In the genomic region with DNA sequence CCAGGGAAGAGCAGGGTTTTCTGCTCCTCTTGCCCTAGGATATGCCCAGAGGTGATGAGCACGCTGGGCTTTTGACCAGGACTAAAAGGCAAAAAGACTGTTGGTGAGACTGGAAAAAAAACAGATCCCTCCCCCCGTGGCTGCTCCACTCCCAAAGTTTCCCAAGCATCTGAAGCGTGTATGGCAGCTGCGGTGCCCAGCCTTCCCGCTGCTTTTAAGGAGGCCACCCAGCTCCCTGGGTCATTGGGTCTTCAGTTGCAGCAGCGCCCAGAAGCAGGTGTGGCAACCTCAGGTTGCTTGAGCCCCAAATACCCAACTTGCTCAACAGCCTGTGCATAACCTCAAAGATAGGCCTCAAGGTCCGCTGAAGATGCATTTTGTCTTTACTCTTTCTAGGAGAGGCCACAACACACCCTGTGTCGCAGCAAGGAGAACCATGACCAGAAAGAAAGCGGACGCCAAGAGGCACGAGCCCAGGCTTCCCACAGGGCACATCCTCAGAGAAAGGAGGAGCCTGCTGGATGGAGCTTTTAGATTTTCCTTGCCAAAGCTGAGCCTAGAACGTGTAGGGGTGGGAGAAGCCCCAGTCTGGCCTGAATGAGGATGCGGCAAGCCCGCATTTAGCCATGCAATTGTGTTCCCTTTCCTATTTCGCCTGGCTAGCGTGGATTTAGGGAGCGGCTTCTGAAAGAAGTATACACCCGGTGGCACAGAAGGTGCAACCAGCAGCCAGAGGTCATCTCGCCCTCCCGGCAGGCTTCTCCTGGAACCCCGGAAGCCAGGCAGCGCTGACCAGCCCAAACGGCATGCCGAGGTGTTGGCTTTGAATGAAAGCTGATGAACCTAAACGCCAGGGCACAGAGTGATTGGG, we compare ENCODE assay signal across 9 cellular contexts. TPM values are rescaled to one million over a fixed set of nuclear protein-coding genes. Genes with fewer than 3 reads are reported as not detected.
DNase-seq lines count a peak whose midpoint lies in the region; ATAC-seq and TF ChIP-seq lines count a peak whose summit lies in the region.
"Had no signal": no experiment of that assay in that cellular context is flagged by ENCODE, and none has a peak within 500 bp of the region (broad histone marks: within the 10 kb centered on the region; RNA-seq: fewer than 3 reads in every experiment).

No MANE protein-coding gene starts in this region.

- H3K9me3 Mint-ChIP-seq in CD4-positive, alpha-beta T cell = no peaks in the 10 kb centered on the region
- H3K9me3 Mint-ChIP-seq in IgD-negative memory B cell (no peaks in the 10 kb centered on the region), neural crest cell (no peaks in the 10 kb centered on the region)

- no peak for TF ChIP-seq CTCF in CD4-positive, alpha-beta T cell (IDR thresholded peaks at IDR 0.05)
- TF ChIP-seq CTCF in neural crest cell (conservative IDR thresholded peaks at IDR 0.05) (no peak), transverse colon (IDR thresholded peaks at IDR 0.05) (no peak), GM20000 (IDR thresholded peaks at IDR 0.05; ENCODE audit: extremely low read depth, missing control alignments) (no peak)

- H3K27me3 Mint-ChIP-seq in CD4-positive, alpha-beta T cell = peaks cover 4% of the 10 kb centered on the region
- H3K27me3 Mint-ChIP-seq in IgD-negative memory B cell (peaks cover 4% of the 10 kb centered on the region), neural crest cell (ENCODE audit: low read depth) (no peaks in the 10 kb centered on the region)

- POLR2A ChIA-PET in CD4-positive, alpha-beta T cell (lab: Charles Lee) = no interaction called here

- H3K27me3 ChIP-seq in CD4-positive, alpha-beta T cell (ENCODE audit: control insufficient read depth, insufficient read depth, low read length) = no peaks in the 10 kb centered on the region
- H3K27me3 ChIP-seq in ectodermal cell (ENCODE audit: control insufficient read depth, insufficient read depth, low read length, poor library complexity, severe bottlenecking) = no peaks in the 10 kb centered on the region
- no peaks in the 10 kb centered on the region for H3K27me3 ChIP-seq in transverse colon

- TF ChIP-seq EP300 in transverse colon (IDR thresholded peaks at IDR 0.05; ENCODE audit: low read depth) = no peak

- CTCF ChIA-PET in CD4-positive, alpha-beta T cell (lab: Charles Lee) = no interaction called here

- peak overlapping the region; percentile 52 for H3K4me3 ChIP-seq in ectodermal cell (ENCODE audit: insufficient read depth, low read depth, low read length)
- peak overlapping the region in 2 of 4 donors; percentile 11 to 50 for H3K4me3 ChIP-seq in transverse colon

- no peaks in the 10 kb centered on the region for H3K36me3 ChIP-seq in ectodermal cell (ENCODE audit: control insufficient read depth, insufficient read depth, low read length)
- no peaks in the 10 kb centered on the region for H3K36me3 ChIP-seq in transverse colon
- H3K36me3 ChIP-seq: thoracic aorta had no signal

- peak overlapping the region; percentile 87 for H3K4me3 Mint-ChIP-seq in CD4-positive, alpha-beta T cell
- H3K4me3 Mint-ChIP-seq in IgD-negative memory B cell = peak overlapping the region in 3 of 4 donors; percentile 34 to 89 (median 75)
- H3K4me3 Mint-ChIP-seq in neural crest cell = peak overlapping the region; percentile 89

- WGBS in ectodermal cell, 2 experiments = 66 to 67% methylated on average over 25 of the region's 25 CpGs
- 74% methylated on average over 5 to 23 of the region's 25 CpGs for WGBS in transverse colon (ENCODE audit: low coverage in 1 of 2), 2 donors

- no peak for DNase-seq in CD4-positive, alpha-beta T cell
- DNase-seq in neural crest cell (ENCODE audit: low read depth, low spot score) (peak; percentile 20), SHP77 treated with DMSO at 0.1 percent for 48 hours (lab: John Stamatoyannopoulos, UW) (no peak), transverse colon (no peak), GM20000 (ENCODE audit: low spot score) (no peak)

- no peak overlapping the region for H3K27ac Mint-ChIP-seq in CD4-positive, alpha-beta T cell
- H3K27ac Mint-ChIP-seq in IgD-negative memory B cell (no peak overlapping the region), neural crest cell (ENCODE audit: unreplicated experiment) (peak overlapping the region; percentile 54)

- no peak for ATAC-seq in CD4-positive, alpha-beta T cell (ENCODE audit: poor library complexity)
- no peak for ATAC-seq in GM18519 (IDR thresholded peaks at IDR 0.05; ENCODE audit: low FRiP score, unreplicated experiment)

- H3K36me3 Mint-ChIP-seq in CD4-positive, alpha-beta T cell (ENCODE audit: low read depth) = no peaks in the 10 kb centered on the region
- H3K36me3 Mint-ChIP-seq in IgD-negative memory B cell (no peaks in the 10 kb centered on the region), neural crest cell (ENCODE audit: low read depth) (peaks cover 5% of the 10 kb centered on the region)

- in situ Hi-C loops in transverse colon (cut with MboI; ENCODE audit: low pct_ligation_motif_present in 1 of 4, low pct_unique_long_range_greater_than_20kb in 1 of 4, low sequenced_read_pairs in 3 of 4) = no loop called here

- peaks cover 26% of the 10 kb centered on the region for H3K4me1 Mint-ChIP-seq in CD4-positive, alpha-beta T cell (ENCODE audit: low read depth)
- peaks cover 6 to 13% (median 8%) of the 10 kb centered on the region in 3 donors for H3K4me1 Mint-ChIP-seq in IgD-negative memory B cell
- peaks cover 71% of the 10 kb centered on the region for H3K4me1 Mint-ChIP-seq in neural crest cell

- intact Hi-C loops in CD4-positive, alpha-beta T cell (cut with DNase I, micrococcal nuclease) = no loop called here
- intact Hi-C loops in transverse colon (cut with DNase I; ENCODE audit: low total_unique reads) = no loop called here

- no peak for TF ChIP-seq POLR2A in transverse colon (IDR thresholded peaks at IDR 0.05)

- H3K27ac ChIP-seq in CD4-positive, alpha-beta T cell (ENCODE audit: low read depth, low read length) = no peak overlapping the region
- peak overlapping the region; percentile 73 for H3K27ac ChIP-seq in ectodermal cell (ENCODE audit: insufficient read depth, low read depth, low read length, poor library complexity, severe bottlenecking)
- no peak overlapping the region for H3K27ac ChIP-seq in transverse colon
- H3K27ac ChIP-seq: thoracic aorta had no signal

- H3K4me1 ChIP-seq in ectodermal cell (ENCODE audit: control insufficient read depth, insufficient read depth, low read length) (peaks cover 23% of the 10 kb centered on the region), transverse colon (peaks cover 9 to 27% (median 17%) of the 10 kb centered on the region in 4 donors)

- no peaks in the 10 kb centered on the region for H3K9me3 ChIP-seq in CD4-positive, alpha-beta T cell (ENCODE audit: control insufficient read depth, low read length)
- H3K9me3 ChIP-seq in ectodermal cell (ENCODE audit: control insufficient read depth, low read length) (no peaks in the 10 kb centered on the region), transverse colon (no peaks in the 10 kb centered on the region)
- H3K9me3 ChIP-seq: thoracic aorta had no signal

RNA-seq across cellular contexts. Expression of gene SRGAP3, which starts 1.9 kb away (rescaled TPM):
- 1 to 10 TPM; 2.8 to 3.2 TPM for total RNA-seq in CD4-positive, alpha-beta T cell
- 0.24 TPM for polyA plus RNA-seq in IgD-negative memory B cell
- 32.9 TPM for polyA plus RNA-seq in ectodermal cell (2013, experiment 1 of 4)
- polyA plus RNA-seq in ectodermal cell (2013, experiment 2 of 4) = 30.2 TPM
- polyA plus RNA-seq in ectodermal cell (2013, experiment 3 of 4) = 26.0 TPM
- polyA plus RNA-seq in ectodermal cell (2013, experiment 4 of 4) = 34.2 TPM
- total RNA-seq in neural crest cell (58.4 and 60.5 TPM in 2 replicates), transverse colon (10 to 100 TPM in 3 of 4 donors, 1 to 10 TPM in 1; 7.5 to 33.8 (median 16.0) TPM)
